2 cellular contexts compared by ENCODE assay signal in the genomic region with DNA sequence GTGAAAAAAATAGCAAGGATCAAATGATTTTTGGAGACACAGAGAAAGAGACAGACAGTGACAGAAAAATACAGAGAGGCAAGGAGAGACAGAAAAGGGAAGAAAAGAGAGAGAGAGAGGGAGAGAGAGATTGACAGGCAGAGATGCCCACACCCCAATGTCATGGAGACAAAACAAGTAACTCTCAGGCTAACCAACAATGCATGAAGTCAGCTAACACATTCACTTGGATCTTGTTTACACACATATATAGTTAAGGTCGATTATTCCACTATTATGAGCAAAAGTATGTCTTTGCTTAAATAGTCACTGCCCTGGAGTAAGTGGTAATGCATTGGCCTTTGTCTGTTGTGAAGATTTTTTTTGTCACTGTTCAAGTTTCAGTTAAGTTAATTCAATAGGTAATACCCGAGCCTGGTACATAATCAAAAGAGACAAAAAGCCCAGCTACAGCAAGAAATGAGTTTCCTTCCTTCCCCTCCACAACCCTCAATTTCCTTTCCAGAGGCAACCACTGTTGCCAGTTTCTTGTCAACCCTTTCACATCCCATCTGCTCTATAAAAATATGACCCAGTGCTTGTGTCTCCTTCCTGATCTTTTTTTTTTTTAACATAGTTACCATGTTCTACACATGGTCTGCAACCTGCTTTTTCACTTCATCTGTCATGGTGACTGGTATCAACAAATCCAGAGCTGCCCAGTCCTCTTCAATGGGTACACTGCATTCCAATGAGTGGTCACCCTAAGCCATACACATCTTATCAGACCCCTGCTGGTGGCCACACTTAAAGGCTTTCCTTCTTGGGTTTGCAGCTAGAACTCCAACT.
TF ChIP-seq lines count a peak whose summit lies in the region.

No MANE protein-coding gene starts in this region.

TF ChIP-seq in IMR-90, 13 proteins besides CTCF, POLR2A, EP300 and RAD21:
- TF ChIP-seq CHD1 (IDR thresholded peaks at IDR 0.05; ENCODE audit: low read depth, low read length) (no peak), ELK1 (IDR thresholded peaks at IDR 0.05; ENCODE audit: borderline replicate concordance, low read depth, low read length) (no peak), FOS (IDR thresholded peaks at IDR 0.05; ENCODE audit: low read depth, low read length) (no peak), MAFK (IDR thresholded peaks at IDR 0.05; ENCODE audit: low read depth, low read length) (no peak), RCOR1 (IDR thresholded peaks at IDR 0.05; ENCODE audit: insufficient replicate concordance, low read length) (no peak), MAZ (IDR thresholded peaks at IDR 0.05; ENCODE audit: borderline replicate concordance, low read depth, low read length) (no peak), MXI1 (IDR thresholded peaks at IDR 0.05; ENCODE audit: borderline replicate concordance, low read depth, low read length) (no peak), SMC3 (IDR thresholded peaks at IDR 0.05; ENCODE audit: low read depth, low read length) (no peak)
- TF ChIP-seq, protein P1, sequence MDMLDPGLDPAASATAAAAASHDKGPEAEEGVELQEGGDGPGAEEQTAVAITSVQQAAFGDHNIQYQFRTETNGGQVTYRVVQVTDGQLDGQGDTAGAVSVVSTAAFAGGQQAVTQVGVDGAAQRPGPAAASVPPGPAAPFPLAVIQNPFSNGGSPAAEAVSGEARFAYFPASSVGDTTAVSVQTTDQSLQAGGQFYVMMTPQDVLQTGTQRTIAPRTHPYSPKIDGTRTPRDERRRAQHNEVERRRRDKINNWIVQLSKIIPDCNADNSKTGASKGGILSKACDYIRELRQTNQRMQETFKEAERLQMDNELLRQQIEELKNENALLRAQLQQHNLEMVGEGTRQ (IDR thresholded peaks at IDR 0.05; ENCODE audit: low read depth, low read length), result no peak

TF ChIP-seq in H1, 55 proteins besides CTCF, POLR2A, EP300 and RAD21:
- TF ChIP-seq POU5F1 (IDR thresholded peaks at IDR 0.05; ENCODE audit: low read depth, low read length), result no peak
